ENCODE assay signal across 8 cellular contexts in genomic region chr2:156332452-156333273, GRCh38. TPM values are rescaled to one million over a fixed set of nuclear protein-coding genes. Genes with fewer than 3 reads are reported as not detected.
DNase-seq lines count a peak whose midpoint lies in the region; ATAC-seq and TF ChIP-seq lines count a peak whose summit lies in the region.

Gene NR4A2 (minus strand): TSS chr2:156332721. CDS start chr2:156330186, 2,535 bp downstream.

- H3K4me1 Mint-ChIP-seq in CD4-positive, alpha-beta T cell (ENCODE audit: low read depth): peaks cover 57% of the 10 kb centered on the region
- peaks cover 38 to 47% of the 10 kb centered on the region in 2 donors for H3K4me1 Mint-ChIP-seq in effector memory CD8-positive, alpha-beta T cell (ENCODE audit: low read depth in 2 of 2)

- no peaks in the 10 kb centered on the region for H3K9me3 Mint-ChIP-seq in CD4-positive, alpha-beta T cell
- no peaks in the 10 kb centered on the region for H3K9me3 Mint-ChIP-seq in effector memory CD8-positive, alpha-beta T cell

- H3K27ac Mint-ChIP-seq in CD4-positive, alpha-beta T cell: peak within 1 kb of the TSS; percentile 100
- peak within 1 kb of the TSS; percentile 100 for H3K27ac Mint-ChIP-seq in effector memory CD8-positive, alpha-beta T cell

- peaks cover 54% of the 10 kb centered on the region for H3K36me3 Mint-ChIP-seq in CD4-positive, alpha-beta T cell (ENCODE audit: low read depth)
- H3K36me3 Mint-ChIP-seq in effector memory CD8-positive, alpha-beta T cell (ENCODE audit: insufficient read depth): peaks cover 87% of the 10 kb centered on the region

- peaks cover 41% of the 10 kb centered on the region for H3K27me3 Mint-ChIP-seq in CD4-positive, alpha-beta T cell
- peaks cover 0 to 19% of the 10 kb centered on the region in 2 donors for H3K27me3 Mint-ChIP-seq in effector memory CD8-positive, alpha-beta T cell

- peak; percentile 75 to 93 (median 84) for DNase-seq in CD4-positive, alpha-beta T cell
- DNase-seq in NOMO-1 (lab: John Stamatoyannopoulos, UW; ENCODE audit: unreplicated experiment in 2 of 2) (peak; percentile 80 to 91), mesenteric fat pad (ENCODE audit: low spot score) (peak; percentile 98)
- DNase-seq in activated CD8-positive, alpha-beta memory T cell treated with anti-CD3 and anti-CD28 coated beads for 48 hours (ENCODE audit: low read depth in 2 of 3, low spot score in 2 of 3): peak; percentile 56 to 82 (median 73)
- DNase-seq in effector memory CD8-positive, alpha-beta T cell: peak; percentile 90 to 91 (median 90)
- peak; percentile 66 for DNase-seq in stimulated activated CD8-positive, alpha-beta memory T cell treated with anti-CD3 and anti-CD28 coated beads, Interleukin-15, amount 100 ng/mL, for 24 hours (ENCODE audit: low read depth)

- H3K27ac ChIP-seq in CD4-positive, alpha-beta T cell (ENCODE audit: low read depth, low read length): peak within 1 kb of the TSS; percentile 93

- H3K9me3 ChIP-seq in CD4-positive, alpha-beta T cell (ENCODE audit: control insufficient read depth, low read length): no peaks in the 10 kb centered on the region

- ATAC-seq in CD4-positive, alpha-beta T cell (ENCODE audit: poor library complexity): peak; percentile 54
- peak; percentile 70 for ATAC-seq in GM19463 (IDR thresholded peaks at IDR 0.05; ENCODE audit: unreplicated experiment)
- ATAC-seq in HG03575 (IDR thresholded peaks at IDR 0.05; ENCODE audit: extremely low read depth, insufficient number of reproducible peaks, low FRiP score, unreplicated experiment): peak; percentile 44
- ATAC-seq in effector memory CD8-positive, alpha-beta T cell (replicated peaks): peak; percentile 59

- CTCF ChIA-PET in CD4-positive, alpha-beta T cell (lab: Charles Lee): no interaction called here

- TF ChIP-seq CTCF in CD4-positive, alpha-beta T cell (IDR thresholded peaks at IDR 0.05): no peak

- intact Hi-C loops in CD4-positive, alpha-beta T cell (cut with DNase I, micrococcal nuclease): loop anchor here in 1 of 2 experiments (1.0 to 10.0 kb wide), 3 partner anchors 9 to 162 kb away; partner anchors contain the start of gene GPD2

- H3K27me3 ChIP-seq in CD4-positive, alpha-beta T cell (ENCODE audit: control insufficient read depth, insufficient read depth, low read length): no peaks in the 10 kb centered on the region

- peak within 1 kb of the TSS; percentile 95 for H3K4me3 Mint-ChIP-seq in CD4-positive, alpha-beta T cell
- peak within 1 kb of the TSS; percentile 98 for H3K4me3 Mint-ChIP-seq in effector memory CD8-positive, alpha-beta T cell

- POLR2A ChIA-PET in CD4-positive, alpha-beta T cell (lab: Charles Lee): interaction anchor here (1.2 to 8.5 kb wide), 7 partner anchors 11 to 140 kb away, joined by 3 to 143 read pairs (median 5); partner anchors contain the start of gene GPD2

RNA-seq across cellular contexts. Expression of gene NR4A2, which starts in this region (rescaled TPM):
- 100 to 1,000 TPM; 290 to 319 TPM for total RNA-seq in CD4-positive, alpha-beta T cell
- 67.7 TPM for total RNA-seq in mesenteric fat pad

Comparison
In these comparisons a context has a peak if more than half of its experiments do, and no peak if none do; other contexts are left out.
1. Peak in every context shown above with its lines: DNase-seq, ATAC-seq and H3K27ac ChIP-seq.